29 cellular contexts compared by ENCODE assay signal in the genomic region with DNA sequence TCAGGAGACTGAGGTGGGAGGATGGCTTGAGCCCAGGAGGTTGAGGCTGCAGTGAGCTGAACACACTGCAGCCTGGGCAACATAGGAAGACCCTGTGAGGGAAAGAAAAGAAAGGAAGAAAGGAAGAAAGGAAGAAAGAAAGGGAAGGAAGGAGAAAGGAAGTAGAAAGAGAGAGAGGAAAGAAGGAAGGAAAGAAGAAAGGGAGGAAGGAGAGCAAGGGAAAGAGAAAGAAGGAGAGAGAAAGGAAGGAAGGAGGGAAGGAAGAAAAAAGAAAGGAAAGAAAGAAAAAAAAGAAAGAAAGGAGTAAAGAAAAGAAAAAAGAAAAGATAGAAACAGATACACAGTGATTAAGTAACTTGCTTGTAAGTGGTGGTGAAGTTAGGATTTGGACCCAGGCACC. TPM values are rescaled to one million over a fixed set of nuclear protein-coding genes. Genes with fewer than 3 reads are reported as not detected.
A peak's percentile ranks its signal among the peaks of the same experiment; 100 is the strongest.
DNase-seq lines count a peak whose midpoint lies in the region; ATAC-seq, FAIRE-seq and TF ChIP-seq lines count a peak whose summit lies in the region.
"Had no signal": no experiment of that assay in that cellular context is flagged by ENCODE, and none has a peak within 500 bp of the region (broad histone marks: within the 10 kb centered on the region; RNA-seq: fewer than 3 reads in every experiment).

No MANE protein-coding gene starts in this region.

- peaks cover 9% of the 10 kb centered on the region for H3K79me1 ChIP-seq in mesenchymal stem cell (replicated peaks; ENCODE audit: low read length, poor library complexity, severe bottlenecking)

- H3K79me2 ChIP-seq in SK-N-SH (ENCODE audit: insufficient read depth): peaks cover 24% of the 10 kb centered on the region; the same call in 1 of the 2 replicates
- no peaks in the 10 kb centered on the region for H3K79me2 ChIP-seq in K562 (ENCODE audit: control insufficient read depth, insufficient read depth, low read length)
- H3K79me2 ChIP-seq in smooth muscle cell (ENCODE audit: low read depth): no peaks in the 10 kb centered on the region

- no peak overlapping the region for H3K4me3 Mint-ChIP-seq in CD8-positive, alpha-beta T cell
- H3K4me3 Mint-ChIP-seq: activated CD8-positive, alpha-beta memory T cell treated with anti-CD3 and anti-CD28 coated beads, Interleukin-2, amount 10 ng/mL, durations not matched to agents 7 days and 5 days; activated naive CD4-positive, alpha-beta T cell treated with anti-CD3 and anti-CD28 coated beads, Interleukin-2, amount 50 U/mL, for 24 hours; activated T-helper 1 cell treated with anti-CD3 and anti-CD28 coated beads, Interleukin-12 subunit alpha, Interleukin-12 subunit beta, Interleukin-2, Interleukin-4 antibody, amounts not matched to agents 30 ng/mL and 10 ng/mL and 1 ng/mL, durations not matched to agents 14 hours and 24 hours and 36 hours; naive B cell had no signal

- H3K27me3 ChIP-seq in SK-N-SH (ENCODE audit: insufficient read depth): no peaks in the 10 kb centered on the region
- peaks cover 0 to 19% of the 10 kb centered on the region in 2 experiments; a peak in 2 of 5 replicates for H3K27me3 ChIP-seq in K562 (ENCODE audit: control insufficient read depth in 2 of 2, insufficient read depth in 2 of 2, low read length in 2 of 2)
- H3K27me3 ChIP-seq in mesenchymal stem cell (ENCODE audit: control insufficient read depth in 1 of 2, insufficient read depth in 1 of 2, low read length in 2 of 2): no peaks in the 10 kb centered on the region
- H3K27me3 ChIP-seq in smooth muscle cell (ENCODE audit: low read depth): no peaks in the 10 kb centered on the region
- H3K27me3 ChIP-seq in CD8-positive, alpha-beta T cell (ENCODE audit: insufficient read depth, low read length): no peaks in the 10 kb centered on the region
- H3K27me3 ChIP-seq: ascending aorta, BLaER1, gastroesophageal sphincter, ovary had no signal

- no peaks in the 10 kb centered on the region for H4K20me1 ChIP-seq in SK-N-SH (ENCODE audit: insufficient read depth)
- no peaks in the 10 kb centered on the region for H4K20me1 ChIP-seq in K562 (replicated peaks; ENCODE audit: control insufficient read depth, insufficient read depth, low read length)
- no peaks in the 10 kb centered on the region for H4K20me1 ChIP-seq in smooth muscle cell (ENCODE audit: low read depth)
- H4K20me1 ChIP-seq: BLaER1 had no signal

- peaks cover 3% of the 10 kb centered on the region for H3K36me3 Mint-ChIP-seq in CD8-positive, alpha-beta T cell
- H3K36me3 Mint-ChIP-seq: activated naive CD4-positive, alpha-beta T cell treated with anti-CD3 and anti-CD28 coated beads, Interleukin-2, amount 50 U/mL, for 24 hours; naive B cell had no signal

- TF ChIP-seq POLR2A in K562 (conservative IDR thresholded peaks at IDR 0.05): no peak

- POLR2A ChIA-PET in SK-N-SH (lab: Yijun Ruan, JAX): no interaction called here
- POLR2A ChIA-PET in K562 (lab: Yijun Ruan, JAX): interaction anchor here (0.7 kb wide), 1 partner anchor 960 kb away, joined by 3 read pairs; no protein-coding TSS in a partner anchor
- POLR2A ChIA-PET in CD8-positive, alpha-beta T cell (lab: Charles Lee): no interaction called here

- no peaks in the 10 kb centered on the region for H3K27me3 Mint-ChIP-seq in CD8-positive, alpha-beta T cell (ENCODE audit: low read depth)
- H3K27me3 Mint-ChIP-seq: activated CD8-positive, alpha-beta memory T cell treated with anti-CD3 and anti-CD28 coated beads, Interleukin-2, amount 10 ng/mL, durations not matched to agents 7 days and 5 days; activated naive CD4-positive, alpha-beta T cell treated with anti-CD3 and anti-CD28 coated beads, Interleukin-2, amount 50 U/mL, for 24 hours had no signal

- H3K18ac ChIP-seq in mesenchymal stem cell (ENCODE audit: low read depth in 1 of 2, low read length in 2 of 2): no peak overlapping the region

- H3K36me3 ChIP-seq in SK-N-SH (replicated peaks in 1 of 2; ENCODE audit: control insufficient read depth in 1 of 2, insufficient read depth in 2 of 2, low read length in 1 of 2) (no peaks in the 10 kb centered on the region), K562 (ENCODE audit: control insufficient read depth, insufficient read depth, low read length) (no peaks in the 10 kb centered on the region), mesenchymal stem cell (ENCODE audit: control insufficient read depth in 1 of 2, insufficient read depth in 2 of 2, low read depth in 1 of 2, low read length in 2 of 2) (peaks cover 0 to 2% of the 10 kb centered on the region in 2 experiments), smooth muscle cell (ENCODE audit: low read depth) (no peaks in the 10 kb centered on the region)
- H3K36me3 ChIP-seq in CD8-positive, alpha-beta T cell (ENCODE audit: insufficient read depth, low read length): no peaks in the 10 kb centered on the region
- H3K36me3 ChIP-seq: ascending aorta, BLaER1, gastroesophageal sphincter, ovary, thoracic aorta had no signal

- no peak for FAIRE-seq in K562 (lab: Jason Lieb, UNC)
- FAIRE-seq: GM12892, GM19239 had no signal

- H2BK12ac ChIP-seq in mesenchymal stem cell (ENCODE audit: low read length in 2 of 2): no peak overlapping the region

- H3K4me1 Mint-ChIP-seq in CD8-positive, alpha-beta T cell (ENCODE audit: low read depth): peaks cover 14% of the 10 kb centered on the region
- H3K4me1 Mint-ChIP-seq: naive B cell had no signal

- TF ChIP-seq RAD21 in SK-N-SH (IDR thresholded peaks at IDR 0.05; ENCODE audit: low read length): no peak
- TF ChIP-seq RAD21 in K562 (CRISPR knock-in tag; conservative IDR thresholded peaks at IDR 0.05 in 1 of 2, IDR thresholded peaks at IDR 0.05 in 1 of 2): no peak

- H2BK120ac ChIP-seq in mesenchymal stem cell (ENCODE audit: low read depth, low read length): no peak overlapping the region

- H2BK5ac ChIP-seq in mesenchymal stem cell (ENCODE audit: low read depth, low read length, poor library complexity, severe bottlenecking): no peak overlapping the region

- peak overlapping the region; percentile 96 for H2AK5ac ChIP-seq in mesenchymal stem cell (ENCODE audit: low read length, severe bottlenecking)

- in situ Hi-C loops in K562 (cut with MboI): no loop called here

- TF ChIP-seq CTCF in SK-N-SH (IDR thresholded peaks at IDR 0.05) (no peak), K562 (IDR thresholded peaks at IDR 0.05 in 2 of 3, conservative IDR thresholded peaks at IDR 0.05 in 1 of 3; ENCODE audit: insufficient read depth in 2 of 3, low read depth in 1 of 3, low read length in 3 of 3) (no peak), smooth muscle cell (IDR thresholded peaks at IDR 0.05; ENCODE audit: borderline replicate concordance, insufficient read depth, poor library complexity, severe bottlenecking) (no peak)
- no peak for TF ChIP-seq CTCF in CD8-positive, alpha-beta T cell (IDR thresholded peaks at IDR 0.05)

- peaks cover 45% of the 10 kb centered on the region for H3F3A ChIP-seq in SK-N-SH (replicated peaks; ENCODE audit: insufficient read depth)
- peaks cover 11% of the 10 kb centered on the region for H3F3A ChIP-seq in smooth muscle cell (ENCODE audit: low read depth)

- H3K9me2 ChIP-seq in SK-N-SH: no peaks in the 10 kb centered on the region

- H3K27ac Mint-ChIP-seq in CD8-positive, alpha-beta T cell: no peak overlapping the region
- H3K27ac Mint-ChIP-seq: activated CD8-positive, alpha-beta memory T cell treated with anti-CD3 and anti-CD28 coated beads, Interleukin-2, amount 10 ng/mL, durations not matched to agents 7 days and 5 days; activated naive CD4-positive, alpha-beta T cell treated with anti-CD3 and anti-CD28 coated beads, Interleukin-2, amount 50 U/mL, for 24 hours; activated T-helper 1 cell treated with anti-CD3 and anti-CD28 coated beads, Interleukin-12 subunit alpha, Interleukin-12 subunit beta, Interleukin-2, Interleukin-4 antibody, amounts not matched to agents 30 ng/mL and 10 ng/mL and 1 ng/mL, durations not matched to agents 14 hours and 24 hours and 36 hours had no signal

- H3K4ac ChIP-seq in mesenchymal stem cell (ENCODE audit: low read depth in 1 of 2, low read length in 2 of 2): no peak overlapping the region

- intact Hi-C loops in K562 (cut with micrococcal nuclease) (no loop called here), posterior vena cava (cut with DNase I) (no loop called here)
- intact Hi-C loops in CD8-positive, alpha-beta T cell (cut with DNase I, micrococcal nuclease): no loop called here

- H2AFZ ChIP-seq in SK-N-SH (ENCODE audit: low read depth) (peak overlapping the region; percentile 10; the same call in 1 of the 2 replicates), K562 (ENCODE audit: low read depth, low read length) (no peak overlapping the region), mesenchymal stem cell (ENCODE audit: low read depth, low read length) (no peak overlapping the region), smooth muscle cell (ENCODE audit: low read depth) (peak overlapping the region; percentile 9)

- TF ChIP-seq EP300 in SK-N-SH (IDR thresholded peaks at IDR 0.05; ENCODE audit: borderline replicate concordance in 1 of 2, low read depth in 1 of 2, low read length in 1 of 2) (no peak), K562 (IDR thresholded peaks at IDR 0.05; ENCODE audit: low read length) (no peak)

- peak overlapping the region; percentile 54 for H3K9ac ChIP-seq in SK-N-SH
- no peak overlapping the region for H3K9ac ChIP-seq in K562 (ENCODE audit: insufficient read depth in 1 of 2, low read depth in 2 of 2, low read length in 2 of 2)
- H3K9ac ChIP-seq in mesenchymal stem cell (ENCODE audit: low read length): peak overlapping the region; percentile 71
- H3K9ac ChIP-seq in smooth muscle cell (ENCODE audit: low read depth): peak overlapping the region; percentile 27
- H3K9ac ChIP-seq: BLaER1 had no signal

- H3K4me1 ChIP-seq in SK-N-SH (ENCODE audit: control insufficient read depth in 1 of 2, insufficient read depth in 2 of 2, low read depth in 1 of 2, low read length in 1 of 2) (peaks cover 5 to 30% of the 10 kb centered on the region in 2 experiments), K562 (replicated peaks in 1 of 2; ENCODE audit: control insufficient read depth in 2 of 2, insufficient read depth in 2 of 2, low read length in 2 of 2) (no peaks in the 10 kb centered on the region), mesenchymal stem cell (ENCODE audit: control insufficient read depth, insufficient read depth, low read depth, low read length) (peaks cover 14% of the 10 kb centered on the region), smooth muscle cell (ENCODE audit: low read depth) (peaks cover 3% of the 10 kb centered on the region)
- H3K4me1 ChIP-seq in CD8-positive, alpha-beta T cell (ENCODE audit: insufficient read depth, low read length): peaks cover 4% of the 10 kb centered on the region
- H3K4me1 ChIP-seq: BLaER1, gastroesophageal sphincter had no signal

- peak overlapping the region; percentile 64 for H3K4me2 ChIP-seq in SK-N-SH
- H3K4me2 ChIP-seq in K562 (ENCODE audit: insufficient read depth, low read length): no peak overlapping the region
- no peak overlapping the region for H3K4me2 ChIP-seq in mesenchymal stem cell (ENCODE audit: low read length, poor library complexity, severe bottlenecking)
- H3K4me2 ChIP-seq in smooth muscle cell: peak overlapping the region; percentile 61
- H3K4me2 ChIP-seq: BLaER1 had no signal

- no peak overlapping the region for H2BK15ac ChIP-seq in mesenchymal stem cell (ENCODE audit: low read depth, poor library complexity, severe bottlenecking)

- CTCF ChIA-PET in SK-N-SH (lab: Yijun Ruan, JAX): interaction anchor here (0.6 kb wide), 1 partner anchor 417 kb away, joined by 3 read pairs; no protein-coding TSS in a partner anchor
- CTCF ChIA-PET in K562 (lab: Yijun Ruan, JAX; ENCODE audit: low intra/inter-chr PET ratio): no interaction called here
- CTCF ChIA-PET in CD8-positive, alpha-beta T cell (lab: Charles Lee): no interaction called here

- no peak overlapping the region for H3K23ac ChIP-seq in mesenchymal stem cell (ENCODE audit: low read length in 2 of 2)

- DNase-seq in SK-N-SH (no peak), K562 (ENCODE audit: extremely low read depth in 1 of 4, low spot score in 3 of 4) (no peak), mesenchymal stem cell (no peak), smooth muscle cell (lab: John Stamatoyannopoulos, UW; ENCODE audit: unreplicated experiment) (no peak), NCI-H2107 treated with DMSO at 0.1 percent for 48 hours (lab: John Stamatoyannopoulos, UW; ENCODE audit: unreplicated experiment) (no peak), posterior vena cava (ENCODE audit: low spot score) (no peak)
- DNase-seq in CD8-positive, alpha-beta T cell: no peak
- DNase-seq: 8988T; activated CD4-positive, alpha-beta T cell treated with anti-CD3 and anti-CD28 coated beads for 48 hours; activated CD8-positive, alpha-beta memory T cell treated with anti-CD3 and anti-CD28 coated beads, Interleukin-2, amount 10 ng/mL, durations not matched to agents 7 days and 5 days; erythroblast; islet precursor cell; Kasumi-1; naive B cell; NCI-H2029; NCI-H446; ovary; SHP77 had no signal

- no peaks in the 10 kb centered on the region for H3K9me1 ChIP-seq in K562 (ENCODE audit: control insufficient read depth, insufficient read depth, low read length)

- H3K9me3 Mint-ChIP-seq in CD8-positive, alpha-beta T cell: peaks cover 15% of the 10 kb centered on the region

- H3K14ac ChIP-seq in mesenchymal stem cell (ENCODE audit: low read length in 2 of 2): no peak overlapping the region

- no TSS peak for BruUV-seq in K562 (replicated peaks; lab: Mats Ljungman, UMichigan)

- no peaks in the 10 kb centered on the region for H3K9me3 ChIP-seq in SK-N-SH
- H3K9me3 ChIP-seq in K562 (replicated peaks; ENCODE audit: control insufficient read depth, insufficient read depth, low read depth, low read length): no peaks in the 10 kb centered on the region
- H3K9me3 ChIP-seq in mesenchymal stem cell (ENCODE audit: control insufficient read depth, low read length): no peaks in the 10 kb centered on the region
- no peaks in the 10 kb centered on the region for H3K9me3 ChIP-seq in smooth muscle cell (replicated peaks; ENCODE audit: low read depth)
- H3K9me3 ChIP-seq in CD8-positive, alpha-beta T cell (ENCODE audit: low read length): no peaks in the 10 kb centered on the region
- H3K9me3 ChIP-seq: ascending aorta, ovary, thoracic aorta had no signal

- H4K91ac ChIP-seq in mesenchymal stem cell (ENCODE audit: low read length): no peak overlapping the region

- H3K27ac ChIP-seq in SK-N-SH (ENCODE audit: low read depth in 2 of 2, low read length in 1 of 2) (peak overlapping the region; percentile 78 to 96; a peak in 3 of 4 replicates), K562 (ENCODE audit: extremely low read depth, low read depth, low read length) (no peak overlapping the region), mesenchymal stem cell (ENCODE audit: low read length, poor library complexity, severe bottlenecking) (peak overlapping the region; percentile 96), smooth muscle cell (ENCODE audit: low read depth) (peak overlapping the region; percentile 90)
- no peak overlapping the region for H3K27ac ChIP-seq in CD8-positive, alpha-beta T cell (ENCODE audit: low read depth, low read length)
- H3K27ac ChIP-seq: ascending aorta, BLaER1, gastroesophageal sphincter, ovary, thoracic aorta had no signal

- no peak for ATAC-seq in SK-N-SH treated with all-trans-retinoic acid at 6 μM for 48 hours
- ATAC-seq in K562: no peak
- ATAC-seq in CD8-positive, alpha-beta T cell: no peak
- ATAC-seq: activated CD8-positive, alpha-beta memory T cell treated with anti-CD3 and anti-CD28 coated beads, Interleukin-2, amount 10 ng/mL, durations not matched to agents 7 days and 5 days; gastroesophageal sphincter; sciatic nerve had no signal

- H4K8ac ChIP-seq in mesenchymal stem cell (ENCODE audit: low read length): no peak overlapping the region

- no peak overlapping the region; a peak in 1 of 4 replicates for H3K4me3 ChIP-seq in SK-N-SH (ENCODE audit: low read depth in 2 of 2, low read length in 1 of 2)
- no peak overlapping the region for H3K4me3 ChIP-seq in K562
- H3K4me3 ChIP-seq in mesenchymal stem cell (ENCODE audit: insufficient read depth in 1 of 2, low read depth in 1 of 2, low read length in 2 of 2): peak overlapping the region in 1 of 2 experiments; percentile 16
- peak overlapping the region; percentile 4 for H3K4me3 ChIP-seq in smooth muscle cell
- H3K4me3 ChIP-seq in CD8-positive, alpha-beta T cell (ENCODE audit: low read depth, low read length): no peak overlapping the region
- H3K4me3 ChIP-seq: ascending aorta, BLaER1, gastroesophageal sphincter, lung, ovary, thoracic aorta had no signal

RNA-seq across cellular contexts. Expression of gene C12orf75, which starts 13.6 kb away (rescaled TPM):
- polyA plus RNA-seq in SK-N-SH (2012; rRNA removed) (221 and 299 TPM in 2 replicates), K562 (2011; rRNA removed) (0.28 and 0.82 TPM in 2 replicates), K562 (2014; fragmentation: Illumina TruSeq; extraction: Trizol) (0.16 and 0.29 TPM in 2 replicates), K562 (2014; fragmentation: Nextera tagmentation; extraction: Ambion mirVana) (under 1 TPM in 1 of 2 experiments, not detected in 1; 0.06 TPM), K562 (2014; rRNA removed) (0.16 TPM in 1 of 2 replicates, not detected in the other), smooth muscle cell (261 and 309 TPM in 2 replicates)
- 363 and 501 TPM in 2 replicates for polyA plus RNA-seq in SK-N-SH (2012; cell fraction: cytosol; rRNA removed)
- polyA plus RNA-seq in SK-N-SH (2012; cell fraction: nucleus; rRNA removed): 63.0 and 90.2 TPM in 2 replicates
- total RNA-seq in K562 (2011; cell fraction: chromatin; rRNA removed; ENCODE audit: low replicate concordance): 0.88 TPM in 1 of 2 replicates, not detected in the other
- total RNA-seq in K562 (2011; cell fraction: nucleolus; rRNA removed): not detected in 2 replicates
- not detected in 2 replicates for total RNA-seq in K562 (2011; cell fraction: nucleoplasm; rRNA removed)
- total RNA-seq in K562 (2014; rRNA removed) (not detected in 2 replicates), K562 (2014; rRNA removed; fragmentation: Illumina TruSeq; extraction: Trizol) (0.29 and 0.36 TPM in 2 replicates), K562 (2015; rRNA removed; fragmentation: Illumina TruSeq; extraction: Trizol) (not detected in 2 replicates), K562 (2021) (0.56 and 0.80 TPM in 2 replicates), smooth muscle cell (201 and 236 TPM in 2 replicates), posterior vena cava (100 to 1,000 TPM; 120 to 138 TPM)
- 0.15 and 0.40 TPM in 2 replicates for polyA plus RNA-seq in K562 (2011; cell fraction: cytosol; rRNA removed)
- polyA plus RNA-seq in K562 (2011; cell fraction: nucleus; rRNA removed): 0.34 TPM in 1 of 2 replicates, not detected in the other
- polyA plus RNA-seq in K562 (2012): 0.23 and 0.25 TPM in 2 replicates
- 0.49 TPM in 1 of 2 replicates, not detected in the other for polyA minus RNA-seq in K562 (2011; rRNA and poly(A)+ RNA removed)
- 1.3 TPM in 1 of 2 replicates, not detected in the other for polyA minus RNA-seq in K562 (2011; cell fraction: cytosol; rRNA and poly(A)+ RNA removed)
- polyA minus RNA-seq in K562 (2011; cell fraction: nucleus; rRNA and poly(A)+ RNA removed): not detected in 2 replicates
- polyA plus RNA-seq in mesenchymal stem cell (2013, experiment 1 of 2): 22.0 TPM
- polyA plus RNA-seq in mesenchymal stem cell (2013, experiment 2 of 2): 21.5 TPM
- total RNA-seq in CD8-positive, alpha-beta T cell: 10 to 100 TPM; 27.5 to 27.9 TPM

Comparison
In these comparisons a context has a peak if more than half of its experiments do, and no peak if none do; other contexts are left out.
1. H2AFZ ChIP-seq: peak in SK-N-SH (single experiment) and smooth muscle cell (single experiment); none in K562 (single experiment) and mesenchymal stem cell (single experiment).
2. H3K27ac ChIP-seq: peak in SK-N-SH (2 of 2), mesenchymal stem cell (single experiment) and smooth muscle cell (single experiment); none in K562 (single experiment) and CD8-positive, alpha-beta T cell (single experiment).
3. H3K4me2 ChIP-seq: peak in SK-N-SH (single experiment) and smooth muscle cell (single experiment); none in K562 (single experiment) and mesenchymal stem cell (single experiment).
4. H3K9ac ChIP-seq: peak in SK-N-SH (single experiment), mesenchymal stem cell (single experiment) and smooth muscle cell (single experiment); none in K562 (0 of 2).
5. RNA of gene C12orf75, which starts 13.6 kb away (total RNA-seq): 201 to 236 TPM in smooth muscle cell, 120 to 138 TPM in posterior vena cava and 27.5 to 27.9 TPM in CD8-positive, alpha-beta T cell; 0.29 to 0.88 TPM in K562; every median in the first group is over 10 times any median in the second.